In the genomic region with DNA sequence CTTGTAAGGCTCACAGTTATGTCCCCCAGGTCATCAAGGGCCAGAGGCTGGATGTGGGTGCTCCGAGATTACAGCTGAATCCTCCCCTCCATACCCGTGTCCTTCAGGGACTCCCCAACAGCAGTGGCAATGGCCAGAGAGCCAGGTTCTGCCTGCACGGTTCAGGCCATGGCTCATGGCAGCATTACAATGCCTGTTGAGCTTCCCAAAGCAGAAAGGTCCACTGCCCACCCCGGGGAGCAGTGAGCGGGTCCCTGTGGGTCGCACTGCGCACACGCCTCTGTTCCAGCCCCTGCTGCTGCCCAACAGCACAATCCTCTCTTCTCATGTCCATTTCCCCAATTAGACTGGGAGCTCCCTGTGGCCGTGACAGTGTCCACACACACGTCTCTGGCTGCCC, we compare ENCODE assay signal across 25 cellular contexts.
DNase-seq lines count a peak whose midpoint lies in the region; ATAC-seq, FAIRE-seq and TF ChIP-seq lines count a peak whose summit lies in the region.
"Had no signal": no experiment of that assay in that cellular context is flagged by ENCODE, and none has a peak within 500 bp of the region (broad histone marks: within the 10 kb centered on the region; RNA-seq: fewer than 3 reads in every experiment).

No MANE protein-coding gene starts in this region.

- H3F3A ChIP-seq in GM23338 (replicated peaks; ENCODE audit: low read depth) = no peaks in the 10 kb centered on the region

- H3K36me3 Mint-ChIP-seq in activated naive CD8-positive, alpha-beta T cell treated with anti-CD3 and anti-CD28 coated beads, Interleukin-2, amount 50 U/mL, for 24 hours (ENCODE audit: low read depth) = peaks cover 10% of the 10 kb centered on the region
- H3K36me3 Mint-ChIP-seq in GM23338 (ENCODE audit: low read depth) = peaks cover 23% of the 10 kb centered on the region

- DNase-seq in heart right ventricle = no peak
- DNase-seq in Right ventricle myocardium superior = no peak
- no peak for DNase-seq in activated naive CD8-positive, alpha-beta T cell treated with anti-CD3 and anti-CD28 coated beads, Interleukin-2, amount 50 U/mL, for 24 hours
- DNase-seq in kidney = peak; percentile 38
- DNase-seq in suprapubic skin (ENCODE audit: low spot score in 2 of 2) = peak in 1 of 2 donors; percentile 52
- DNase-seq in GM23338 (ENCODE audit: low spot score) = no peak
- no peak for DNase-seq in nucleus accumbens (lab: John Stamatoyannopoulos, UW)
- DNase-seq: activated CD8-positive, alpha-beta memory T cell treated with anti-CD3 and anti-CD28 coated beads, Interleukin-2, amount 50 U/mL, for 48 hours; activated naive CD8-positive, alpha-beta T cell treated with anti-CD3 and anti-CD28 coated beads, Interleukin-2, amount 10 ng/mL, durations not matched to agents 7 days and 5 days; caudate nucleus; DMS53; effector CD4-positive, alpha-beta T cell; NCI-H1694; NCI-H774; OCI-M1; SJCRH30; stimulated activated CD4-positive, alpha-beta T cell treated with anti-CD3 and anti-CD28 coated beads, Interleukin-4, amount 100 ng/mL, for 24 hours had no signal

- H3K27me3 ChIP-seq in heart right ventricle = no peaks in the 10 kb centered on the region
- H3K27me3 ChIP-seq in suprapubic skin = no peaks in the 10 kb centered on the region
- no peaks in the 10 kb centered on the region for H3K27me3 ChIP-seq in GM23338 (ENCODE audit: insufficient read depth)
- H3K27me3 ChIP-seq: left lung, SJCRH30 had no signal

- H3K79me2 ChIP-seq in GM23338 (replicated peaks; ENCODE audit: insufficient read depth) = peaks cover 12% of the 10 kb centered on the region

- no peak overlapping the region for H3K4me3 Mint-ChIP-seq in activated naive CD8-positive, alpha-beta T cell treated with anti-CD3 and anti-CD28 coated beads, Interleukin-2, amount 50 U/mL, for 24 hours
- H3K4me3 Mint-ChIP-seq in GM23338 = no peak overlapping the region
- H3K4me3 Mint-ChIP-seq: activated naive CD8-positive, alpha-beta T cell treated with anti-CD3 and anti-CD28 coated beads, Interleukin-2, amount 10 ng/mL, durations not matched to agents 7 days and 5 days; CD14-positive monocyte; T-helper 1 cell treated with Interleukin-12 subunit alpha and Interleukin-12 subunit beta and Interleukin-4 antibody, amounts not matched to agents 30 μg/mL and 1 μg/mL, for 36 hours had no signal

- TF ChIP-seq EP300 in suprapubic skin (IDR thresholded peaks at IDR 0.05) = no peak

- H3K36me3 ChIP-seq in heart right ventricle (peaks cover 0 to 78% (median 3%) of the 10 kb centered on the region in 9 donors), kidney (ENCODE audit: control insufficient read depth in 1 of 2, insufficient read depth in 2 of 2, low read length in 2 of 2) (peaks cover 11 to 26% of the 10 kb centered on the region in 2 donors), suprapubic skin (peaks cover 61% of the 10 kb centered on the region), GM23338 (ENCODE audit: insufficient read depth) (no peaks in the 10 kb centered on the region; the same call in 1 of the 2 replicates)
- H3K36me3 ChIP-seq: HAP-1 had no signal

- no peak overlapping the region for H3K9ac ChIP-seq in kidney (ENCODE audit: low read length in 2 of 2)

- H3K4me3 ChIP-seq in heart right ventricle = no peak overlapping the region
- H3K4me3 ChIP-seq in kidney (ENCODE audit: low read length in 2 of 2) = no peak overlapping the region
- H3K4me3 ChIP-seq in suprapubic skin = no peak overlapping the region
- H3K4me3 ChIP-seq in GM23338 = no peak overlapping the region
- H3K4me3 ChIP-seq: HAP-1, left lung, SJCRH30 had no signal

- no peak for ATAC-seq in heart right ventricle
- ATAC-seq in Right ventricle myocardium superior (ENCODE audit: poor library complexity) = no peak
- ATAC-seq in activated naive CD8-positive, alpha-beta T cell treated with anti-CD3 and anti-CD28 coated beads, Interleukin-2, amount 50 U/mL, for 24 hours = no peak
- no peak for ATAC-seq in HG03571 (IDR thresholded peaks at IDR 0.05; ENCODE audit: unreplicated experiment)
- ATAC-seq in GM23338 = no peak
- ATAC-seq: esophagus mucosa, left lung had no signal

- no peak overlapping the region for H2AFZ ChIP-seq in GM23338

- no peaks in the 10 kb centered on the region for H3K9me2 ChIP-seq in GM23338 (ENCODE audit: insufficient read depth)

- peaks cover 8% of the 10 kb centered on the region for H3K4me1 Mint-ChIP-seq in activated naive CD8-positive, alpha-beta T cell treated with anti-CD3 and anti-CD28 coated beads, Interleukin-2, amount 50 U/mL, for 24 hours
- H3K4me1 Mint-ChIP-seq in GM23338 = peaks cover 14% of the 10 kb centered on the region
- H3K4me1 Mint-ChIP-seq: activated naive CD8-positive, alpha-beta T cell treated with anti-CD3 and anti-CD28 coated beads, Interleukin-2, amount 10 ng/mL, durations not matched to agents 7 days and 5 days had no signal

- H4K20me1 ChIP-seq in GM23338 (replicated peaks; ENCODE audit: insufficient read depth) = peaks cover 8% of the 10 kb centered on the region

- H3K9me3 Mint-ChIP-seq in activated naive CD8-positive, alpha-beta T cell treated with anti-CD3 and anti-CD28 coated beads, Interleukin-2, amount 50 U/mL, for 24 hours = no peaks in the 10 kb centered on the region
- no peaks in the 10 kb centered on the region; the same call in 2 of the 3 replicates for H3K9me3 Mint-ChIP-seq in GM23338
- H3K9me3 Mint-ChIP-seq: activated naive CD8-positive, alpha-beta T cell treated with anti-CD3 and anti-CD28 coated beads, Interleukin-2, amount 10 ng/mL, durations not matched to agents 7 days and 5 days; CD14-positive monocyte; T-helper 1 cell treated with Interleukin-12 subunit alpha and Interleukin-12 subunit beta and Interleukin-4 antibody, amounts not matched to agents 30 μg/mL and 1 μg/mL, for 36 hours had no signal

- no peak for TF ChIP-seq CTCF in heart right ventricle (IDR thresholded peaks at IDR 0.05)
- TF ChIP-seq CTCF in kidney (IDR thresholded peaks at IDR 0.05; ENCODE audit: borderline replicate concordance, extremely low read depth, insufficient read depth) = no peak
- TF ChIP-seq CTCF in suprapubic skin (IDR thresholded peaks at IDR 0.05) = no peak
- no peak for TF ChIP-seq CTCF in GM23338 (conservative IDR thresholded peaks at IDR 0.05; ENCODE audit: low read depth in 2 of 2)

- H3K27ac ChIP-seq in heart right ventricle = peak overlapping the region in 8 of 10 donors; percentile 36 to 82 (median 68)
- H3K27ac ChIP-seq in kidney (ENCODE audit: low read depth in 2 of 2, low read length in 2 of 2) = no peak overlapping the region
- H3K27ac ChIP-seq in suprapubic skin = peak overlapping the region; percentile 65
- no peak overlapping the region for H3K27ac ChIP-seq in GM23338 (ENCODE audit: low read depth)
- H3K27ac ChIP-seq: SJCRH30, VCaP had no signal

- H3K9me3 ChIP-seq in heart right ventricle (no peaks in the 10 kb centered on the region), kidney (ENCODE audit: control insufficient read depth in 1 of 2, low read length in 2 of 2) (no peaks in the 10 kb centered on the region), suprapubic skin (no peaks in the 10 kb centered on the region)
- H3K9me3 ChIP-seq: HAP-1, left lung, SJCRH30 had no signal

- intact Hi-C loops in heart right ventricle (cut with DNase I) (loop anchor here in 2 of 10 donors (10.0 kb wide), 2 partner anchors 72 to 82 kb away; a partner anchor contains a TSS), Right ventricle myocardium superior (cut with DNase I) (loop anchor here (5.0 kb wide), 1 partner anchor 79 kb away; a partner anchor contains a TSS), kidney (cut with DNase I) (no loop called here)

- H3K4me1 ChIP-seq in heart right ventricle = peaks cover 53 to 99% (median 82%) of the 10 kb centered on the region in 9 donors
- peaks cover 3 to 17% of the 10 kb centered on the region in 2 donors for H3K4me1 ChIP-seq in kidney (ENCODE audit: control insufficient read depth in 1 of 2, insufficient read depth in 1 of 2, low read depth in 1 of 2, low read length in 2 of 2)
- peaks cover 78% of the 10 kb centered on the region for H3K4me1 ChIP-seq in suprapubic skin
- no peaks in the 10 kb centered on the region; the same call in 1 of the 2 replicates for H3K4me1 ChIP-seq in GM23338 (ENCODE audit: insufficient read depth)
- H3K4me1 ChIP-seq: HAP-1, SJCRH30 had no signal

- WGBS in heart right ventricle, 2 donors = 86 to 88% methylated on average over 10 of the region's 10 CpGs
- WGBS in suprapubic skin = 91% methylated on average over 9 of the region's 10 CpGs

- peak overlapping the region; percentile 46 for H3K27ac Mint-ChIP-seq in activated naive CD8-positive, alpha-beta T cell treated with anti-CD3 and anti-CD28 coated beads, Interleukin-2, amount 50 U/mL, for 24 hours
- no peak overlapping the region for H3K27ac Mint-ChIP-seq in GM23338
- H3K27ac Mint-ChIP-seq: T-helper 1 cell treated with Interleukin-12 subunit alpha and Interleukin-12 subunit beta and Interleukin-4 antibody, amounts not matched to agents 30 μg/mL and 1 μg/mL, for 36 hours had no signal

- no peak overlapping the region for H3K4me2 ChIP-seq in GM23338

- TF ChIP-seq POLR2A in suprapubic skin (IDR thresholded peaks at IDR 0.05) = no peak

- FAIRE-seq in kidney (lab: Jason Lieb, UNC) = no peak
- FAIRE-seq: urothelium cell line had no signal

- H3K27me3 Mint-ChIP-seq in activated naive CD8-positive, alpha-beta T cell treated with anti-CD3 and anti-CD28 coated beads, Interleukin-2, amount 50 U/mL, for 24 hours = no peaks in the 10 kb centered on the region
- peaks cover 19% of the 10 kb centered on the region for H3K27me3 Mint-ChIP-seq in GM23338 (ENCODE audit: insufficient read depth, low read depth, poor library complexity)
- H3K27me3 Mint-ChIP-seq: activated naive CD8-positive, alpha-beta T cell treated with anti-CD3 and anti-CD28 coated beads, Interleukin-2, amount 10 ng/mL, durations not matched to agents 7 days and 5 days had no signal

TF ChIP-seq in GM23338, 12 proteins besides CTCF, POLR2A, EP300 and RAD21 (continues in another document):
- TF ChIP-seq, protein P1, sequence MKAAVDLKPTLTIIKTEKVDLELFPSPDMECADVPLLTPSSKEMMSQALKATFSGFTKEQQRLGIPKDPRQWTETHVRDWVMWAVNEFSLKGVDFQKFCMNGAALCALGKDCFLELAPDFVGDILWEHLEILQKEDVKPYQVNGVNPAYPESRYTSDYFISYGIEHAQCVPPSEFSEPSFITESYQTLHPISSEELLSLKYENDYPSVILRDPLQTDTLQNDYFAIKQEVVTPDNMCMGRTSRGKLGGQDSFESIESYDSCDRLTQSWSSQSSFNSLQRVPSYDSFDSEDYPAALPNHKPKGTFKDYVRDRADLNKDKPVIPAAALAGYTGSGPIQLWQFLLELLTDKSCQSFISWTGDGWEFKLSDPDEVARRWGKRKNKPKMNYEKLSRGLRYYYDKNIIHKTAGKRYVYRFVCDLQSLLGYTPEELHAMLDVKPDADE (IDR thresholded peaks at IDR 0.05) = no peak
- TF ChIP-seq CREB1 (CRISPR knock-in tag; IDR thresholded peaks at IDR 0.05; ENCODE audit: low read depth) = no peak
- no peak for TF ChIP-seq ZNF114 (CRISPR knock-in tag; IDR thresholded peaks at IDR 0.05)
- TF ChIP-seq JUNB (IDR thresholded peaks at IDR 0.05; ENCODE audit: unreplicated experiment) = no peak

Comparison
In these comparisons a context has a peak if more than half of its experiments do, and no peak if none do; other contexts are left out.
1. H3K27ac ChIP-seq: peak in heart right ventricle (8 of 10) and suprapubic skin (single experiment); none in kidney (0 of 2) and GM23338 (single experiment).